In the genomic region with DNA sequence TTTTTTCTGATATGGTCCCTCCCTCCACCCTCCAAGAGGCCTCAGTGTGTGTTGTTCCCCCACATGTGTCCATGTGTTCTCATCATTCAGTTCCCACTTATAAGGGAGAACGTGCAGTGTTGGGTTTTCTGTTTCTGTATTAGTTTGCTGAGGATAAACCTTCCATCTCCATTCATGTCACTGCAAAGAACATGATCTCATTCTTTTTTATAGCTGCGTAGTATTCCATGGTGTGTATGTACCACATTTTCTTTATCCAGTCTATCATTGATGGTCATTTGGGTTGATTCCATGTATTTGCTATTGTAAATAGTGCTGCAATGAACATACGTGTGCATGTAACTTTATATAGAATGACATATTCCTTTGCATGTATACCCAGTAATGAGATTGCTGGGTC, we compare ENCODE assay signal across 16 cellular contexts. TPM values are rescaled to one million over a fixed set of nuclear protein-coding genes. Genes with fewer than 3 reads are reported as not detected.
"Had no signal": no experiment of that assay in that cellular context is flagged by ENCODE, and none has a peak within 500 bp of the region (broad histone marks: within the 10 kb centered on the region; RNA-seq: fewer than 3 reads in every experiment).

No MANE protein-coding gene starts in this region.

RNA-seq across cellular contexts. Expression of a gene that starts 19.9 kb away (rescaled TPM):
- total RNA-seq: stomach, subcutaneous adipose tissue, suprapubic skin, temporal lobe, testis, thoracic aorta, thyroid gland, tibial nerve, transverse colon, upper lobe of left lung, upper lobe of right lung, ureter, urinary bladder, uterus, vagina had no signal
- polyA plus RNA-seq: stomach, thymus, urinary bladder had no signal

RNA-seq across cellular contexts. Expression of a gene that starts 25.4 kb away (rescaled TPM):
- total RNA-seq: stomach, subcutaneous adipose tissue, suprapubic skin, temporal lobe, testis, thoracic aorta, thyroid gland, tibial nerve, transverse colon, upper lobe of left lung, upper lobe of right lung, ureter, urinary bladder, uterus, vagina had no signal
- polyA plus RNA-seq: stomach, thymus, urinary bladder had no signal
